In genomic region chr5:123091258-123091987, GRCh38 we compare ENCODE assay signal across 12 cellular contexts. TPM values are rescaled to one million over a fixed set of nuclear protein-coding genes. Genes with fewer than 3 reads are reported as not detected.
DNase-seq lines count a peak whose midpoint lies in the region; ATAC-seq, FAIRE-seq and TF ChIP-seq lines count a peak whose summit lies in the region.
"Had no signal": no experiment of that assay in that cellular context is flagged by ENCODE, and none has a peak within 500 bp of the region (broad histone marks: within the 10 kb centered on the region; RNA-seq: fewer than 3 reads in every experiment).

No MANE protein-coding gene starts in this region.

- H3K27me3 ChIP-seq in HUES48 (ENCODE audit: control insufficient read depth, insufficient read depth, low read length): peaks cover 100% of the 10 kb centered on the region
- peaks cover 73% of the 10 kb centered on the region for H3K27me3 ChIP-seq in bronchial epithelial cell (ENCODE audit: control insufficient read depth, insufficient read depth, low read length)
- peaks cover 38 to 99% (median 97%) of the 10 kb centered on the region in 45 donors for H3K27me3 ChIP-seq in dorsolateral prefrontal cortex
- peaks cover 99% of the 10 kb centered on the region for H3K27me3 ChIP-seq in H7 (ENCODE audit: control insufficient read depth, insufficient read depth, low read length)

- H3K36me3 ChIP-seq in HUES48 (ENCODE audit: control insufficient read depth, insufficient read depth, low read length): no peaks in the 10 kb centered on the region
- H3K36me3 ChIP-seq in bronchial epithelial cell (ENCODE audit: control insufficient read depth, insufficient read depth, low read length): no peaks in the 10 kb centered on the region
- H3K36me3 ChIP-seq in mesodermal cell (ENCODE audit: control insufficient read depth, insufficient read depth, low read length): no peaks in the 10 kb centered on the region
- H3K36me3 ChIP-seq in H7 (replicated peaks; ENCODE audit: control insufficient read depth, insufficient read depth, low read length): no peaks in the 10 kb centered on the region
- H3K36me3 ChIP-seq: BLaER1 had no signal

- POLR2A ChIA-PET in A549 (lab: Yijun Ruan, JAX): interaction anchor here (0.6 kb wide), 1 partner anchor 19 kb away, joined by 3 read pairs; no protein-coding TSS in a partner anchor

- 62% methylated on average over 17 of the region's 17 CpGs for WGBS in A549 (ENCODE audit: missing lambda C conversion rate)
- 4 to 15% methylated on average over 5 to 10 of the region's 17 CpGs for WGBS in mesodermal cell (ENCODE audit: insufficient coverage in 2 of 2), 2 experiments

- no peak for TF ChIP-seq POLR2A in A549 (IDR thresholded peaks at IDR 0.05; ENCODE audit: low read length)

- H3K9ac ChIP-seq in HUES48 (ENCODE audit: low read depth, low read length): no peak overlapping the region
- H3K9ac ChIP-seq: BLaER1 had no signal

- no peak for TF ChIP-seq RAD21 in A549 (conservative IDR thresholded peaks at IDR 0.05 in 1 of 2, IDR thresholded peaks at IDR 0.05 in 1 of 2)

- H3K9me3 ChIP-seq in A549 (no peaks in the 10 kb centered on the region), HUES48 (ENCODE audit: control insufficient read depth, insufficient read depth, low read length) (no peaks in the 10 kb centered on the region), mesodermal cell (ENCODE audit: control insufficient read depth, low read length) (no peaks in the 10 kb centered on the region)

- no peak for FAIRE-seq in A549 (lab: Jason Lieb, UNC)
- no peak for FAIRE-seq in bronchial epithelial cell (lab: Jason Lieb, UNC)
- FAIRE-seq: endometrium had no signal

- TF ChIP-seq EP300 in A549 (IDR thresholded peaks at IDR 0.05): no peak

- H3K4me1 ChIP-seq in A549: peaks cover 17% of the 10 kb centered on the region; the same call in 2 of the 3 replicates
- H3K4me1 ChIP-seq in HUES48 (ENCODE audit: control insufficient read depth, insufficient read depth, low read length): peaks cover 47% of the 10 kb centered on the region
- H3K4me1 ChIP-seq in mesodermal cell (ENCODE audit: control insufficient read depth, insufficient read depth, low read length, poor library complexity, severe bottlenecking): peaks cover 26% of the 10 kb centered on the region

- intact Hi-C loops in dorsolateral prefrontal cortex (cut with DNase I): no loop called here

- H3K4me3 ChIP-seq in A549 (no peak overlapping the region), HUES48 (ENCODE audit: low read depth, low read length) (peak overlapping the region; percentile 66; the same call in 1 of the 2 replicates), bronchial epithelial cell (ENCODE audit: low read depth, low read length) (no peak overlapping the region), mesodermal cell (ENCODE audit: extremely low read depth, insufficient read depth, low read length, poor library complexity, severe bottlenecking) (peak overlapping the region; percentile 65), dorsolateral prefrontal cortex (peak overlapping the region in 13 of 59 donors; percentile 19 to 67 (median 54)), H7 (ENCODE audit: insufficient read depth, low read depth, low read length) (no peak overlapping the region; the same call in 1 of the 2 replicates)
- H3K4me3 ChIP-seq: BLaER1 had no signal

- H3K27ac ChIP-seq in A549 (no peak overlapping the region), HUES48 (ENCODE audit: low read depth, low read length) (no peak overlapping the region), mesodermal cell (ENCODE audit: low read depth, low read length, severe bottlenecking) (no peak overlapping the region), dorsolateral prefrontal cortex (peak overlapping the region in 4 of 59 donors; percentile 26 to 46 (median 32))
- H3K27ac ChIP-seq: BLaER1 had no signal

- DNase-seq in A549 (ENCODE audit: low read depth in 1 of 2, low spot score in 1 of 2) (no peak), bronchial epithelial cell (ENCODE audit: low read depth) (peak; percentile 10), dorsolateral prefrontal cortex (no peak), H7 (no peak)
- no peak for DNase-seq in stimulated activated naive CD4-positive, alpha-beta T cell (lab: John Stamatoyannopoulos, UW)

- no peak overlapping the region for H3K4me2 ChIP-seq in A549
- H3K4me2 ChIP-seq: BLaER1 had no signal

- ATAC-seq in A549: no peak
- no peak for ATAC-seq in GM19328 (IDR thresholded peaks at IDR 0.05; ENCODE audit: unreplicated experiment)
- ATAC-seq: activated naive CD4-positive, alpha-beta T cell treated with anti-CD3 and anti-CD28 coated beads, Interleukin-2, amount 50 U/mL, for 72 hours had no signal

- TF ChIP-seq CTCF in A549 (IDR thresholded peaks at IDR 0.05) (no peak), bronchial epithelial cell (IDR thresholded peaks at IDR 0.05; ENCODE audit: insufficient read depth, low read length, severe bottlenecking) (no peak), dorsolateral prefrontal cortex (IDR thresholded peaks at IDR 0.05 in 54 of 56, conservative IDR thresholded peaks at IDR 0.05 in 2 of 56; ENCODE audit: low read depth in 1 of 56, partially characterized antibody in 56 of 56) (no peak)

- CTCF ChIA-PET in A549 (lab: Yijun Ruan, JAX): interaction anchor here (1.0 kb wide), 1 partner anchor 28 kb away, joined by 3 read pairs; no protein-coding TSS in a partner anchor

TF ChIP-seq in A549, 52 proteins besides CTCF, POLR2A, EP300 and RAD21:
- TF ChIP-seq POLR2AphosphoS2 (conservative IDR thresholded peaks at IDR 0.05; ENCODE audit: low read length) (no peak), NFE2L2 (conservative IDR thresholded peaks at IDR 0.05; ENCODE audit: low read length) (no peak), CEBPB (IDR thresholded peaks at IDR 0.05) (no peak), RNF2 (IDR thresholded peaks at IDR 0.05; ENCODE audit: borderline replicate concordance, low read depth) (peak; percentile 82; the same call in 1 of the 2 replicates)

RNA-seq across cellular contexts. Expression of gene PRDM6, which starts 2.4 kb away (rescaled TPM):
- polyA plus RNA-seq in A549 (2011; rRNA removed): 0.08 and 0.10 TPM in 2 replicates
- 0.13 and 0.17 TPM in 2 replicates for polyA plus RNA-seq in A549 (2012; cell fraction: cytosol; rRNA removed)
- 0.66 and 0.76 TPM in 2 replicates for polyA plus RNA-seq in A549 (2012; cell fraction: nucleus; rRNA removed)
- 0.05 to 0.08 TPM (median 0.06 TPM) in 3 replicates for polyA plus RNA-seq in A549 (2017; fragmentation: RNase III; extraction: RNeasy Plus Mini Kit Qiagen cat#74134 plus additional on column Dnase treatment)
- polyA minus RNA-seq in A549 (2011; rRNA and poly(A)+ RNA removed): 0.05 and 0.45 TPM in 2 replicates
- not detected in 2 replicates for total RNA-seq in bronchial epithelial cell
- 6.3 TPM for polyA plus RNA-seq in mesodermal cell (2013, experiment 1 of 2)
- 5.7 TPM for polyA plus RNA-seq in mesodermal cell (2013, experiment 2 of 2)
- total RNA-seq in dorsolateral prefrontal cortex: 1 to 10 TPM in 79 of 120 experiments, under 1 TPM in 41; 0.27 to 7.8 (median 1.4) TPM
- total RNA-seq in H7 (2014; rRNA removed; shearing (Covaris generic)): 0.21 TPM in 1 of 2 replicates, not detected in the other
- total RNA-seq: activated naive CD4-positive, alpha-beta T cell treated with anti-CD3 and anti-CD28 coated beads, Interleukin-2, amount 50 U/mL, for 72 hours; SK-MEL-5 had no signal

RNA-seq across cellular contexts. Expression of gene PPIC, which starts 54.9 kb away (rescaled TPM):
- polyA plus RNA-seq in A549 (2011; rRNA removed) (18.4 and 21.1 TPM in 2 replicates), A549 (2017; fragmentation: RNase III; extraction: RNeasy Plus Mini Kit Qiagen cat#74134 plus additional on column Dnase treatment) (16.6 to 19.5 TPM (median 18.7 TPM) in 3 replicates)
- polyA plus RNA-seq in A549 (2012; cell fraction: cytosol; rRNA removed): 14.3 and 14.6 TPM in 2 replicates
- 4.9 and 6.5 TPM in 2 replicates for polyA plus RNA-seq in A549 (2012; cell fraction: nucleus; rRNA removed)
- 12.7 and 18.0 TPM in 2 replicates for polyA minus RNA-seq in A549 (2011; rRNA and poly(A)+ RNA removed)
- total RNA-seq in bronchial epithelial cell (43.5 and 45.0 TPM in 2 replicates), dorsolateral prefrontal cortex (10 to 100 TPM in 4 of 120 experiments, 1 to 10 TPM in 116; 1.0 to 10.4 (median 4.0) TPM)
- 33.5 TPM for polyA plus RNA-seq in mesodermal cell (2013, experiment 1 of 2)
- 39.4 TPM for polyA plus RNA-seq in mesodermal cell (2013, experiment 2 of 2)
- 12.6 and 13.0 TPM in 2 replicates for total RNA-seq in H7 (2014; rRNA removed; shearing (Covaris generic))
- total RNA-seq: activated naive CD4-positive, alpha-beta T cell treated with anti-CD3 and anti-CD28 coated beads, Interleukin-2, amount 50 U/mL, for 72 hours had no signal

Comparison
In these comparisons a context has a peak if more than half of its experiments do, and no peak if none do; other contexts are left out.
1. H3K4me3 ChIP-seq: peak in HUES48 (single experiment) and mesodermal cell (single experiment); none in A549 (single experiment), bronchial epithelial cell (single experiment) and H7 (single experiment).